In genomic region chr7:107684287-107684686, GRCh38 we compare ENCODE assay signal across 33 cellular contexts.
"Had no signal": no experiment of that assay in that cellular context is flagged by ENCODE, and none has a peak within 500 bp of the region (broad histone marks: within the 10 kb centered on the region; RNA-seq: fewer than 3 reads in every experiment).

No MANE protein-coding gene starts in this region.

- H3K27ac Mint-ChIP-seq: activated B cell treated with CpG ODN at 0.5 μM for 24 hours; activated CD4-positive, alpha-beta memory T cell treated with anti-CD3 and anti-CD28 coated beads, Interleukin-2, amount 10 ng/mL, durations not matched to agents 7 days and 5 days; activated CD4-positive, alpha-beta T cell treated with anti-CD3 and anti-CD28 coated beads, Interleukin-2, amount 10 ng/mL, durations not matched to agents 7 days and 5 days; activated naive CD4-positive, alpha-beta T cell treated with anti-CD3 and anti-CD28 coated beads for 36 hours; activated naive CD4-positive, alpha-beta T cell treated with anti-CD3 and anti-CD28 coated beads, Interleukin-2, amount 50 U/mL, for 72 hours; activated naive CD8-positive, alpha-beta T cell treated with anti-CD3 and anti-CD28 coated beads for 36 hours; activated T-cell treated with anti-CD3 and anti-CD28 coated beads, Interleukin-2, amount 50 U/mL, for 72 hours; activated T-helper 1 cell treated with anti-CD3 and anti-CD28 coated beads, Interleukin-12 subunit alpha, Interleukin-12 subunit beta, Interleukin-2, Interleukin-4 antibody, amounts not matched to agents 30 ng/mL and 10 ng/mL and 1 ng/mL, durations not matched to agents 14 hours and 24 hours and 36 hours; activated T-helper 17 cell treated with anti-CD3 and anti-CD28 coated beads, Interleukin-2, amount 50 U/mL, for 72 hours; T-helper 1 cell treated with Interleukin-12 subunit alpha and Interleukin-12 subunit beta and Interleukin-4 antibody, amounts not matched to agents 30 μg/mL and 1 μg/mL, for 36 hours had no signal

- DNase-seq: activated B cell treated with CpG ODN at 0.5 μM for 24 hours; activated CD4-positive, alpha-beta memory T cell treated with anti-CD3 and anti-CD28 coated beads, Interleukin-2, amount 10 ng/mL, durations not matched to agents 7 days and 5 days; activated CD4-positive, alpha-beta T cell treated with anti-CD3 and anti-CD28 coated beads for 48 hours; activated CD4-positive, alpha-beta T cell treated with anti-CD3 and anti-CD28 coated beads, Interleukin-2, amount 10 ng/mL, durations not matched to agents 7 days and 5 days; activated CD4-positive, alpha-beta T cell treated with anti-CD3 and anti-CD28 coated beads, Interleukin-2, amount 50 U/mL, for 48 hours; activated CD4-positive, CD25-positive, alpha-beta regulatory T cell treated with anti-CD3 and anti-CD28 coated beads, Interleukin-2, amount 50 U/mL, for 72 hours; activated CD8-positive, alpha-beta memory T cell treated with anti-CD3 and anti-CD28 coated beads, Interleukin-2, amount 50 U/mL, for 4 hours; activated effector memory CD4-positive, alpha-beta T cell treated with anti-CD3 and anti-CD28 coated beads, Interleukin-2, amount 50 U/mL, for 16 hours; activated gamma-delta T cell treated with Interleukin-2 at 50 U/mL for 16 hours; activated naive CD4-positive, alpha-beta T cell; activated naive CD4-positive, alpha-beta T cell treated with anti-CD3 and anti-CD28 coated beads for 36 hours; activated naive CD4-positive, alpha-beta T cell treated with anti-CD3 and anti-CD28 coated beads, Interleukin-2, amount 50 U/mL, for 16 hours; activated naive CD8-positive, alpha-beta T cell treated with anti-CD3 and anti-CD28 coated beads for 36 hours; activated T-cell treated with anti-CD3 and anti-CD28 coated beads for 4 hours; activated T-cell treated with anti-CD3 and anti-CD28 coated beads, Interleukin-2, amount 50 U/mL, for 1 hour; activated T-cell treated with anti-CD3 and anti-CD28 coated beads, Interleukin-2, amount 50 U/mL, for 4 hours; activated T-cell treated with anti-CD3 and anti-CD28 coated beads, Interleukin-2, amount 50 U/mL, for 72 hours; adrenal gland; amniotic stem cell; aorta; body of pancreas; brain microvascular endothelial cell; central memory CD4-positive, alpha-beta T cell; T-helper 1 cell; T-helper 2 cell; T-helper 9 cell had no signal

- H3K27ac ChIP-seq: adrenal gland, body of pancreas, brain microvascular endothelial cell, breast epithelium, VCaP had no signal

- H3K27me3 Mint-ChIP-seq: activated CD4-positive, alpha-beta memory T cell treated with anti-CD3 and anti-CD28 coated beads, Interleukin-2, amount 10 ng/mL, durations not matched to agents 7 days and 5 days; activated CD4-positive, alpha-beta T cell treated with anti-CD3 and anti-CD28 coated beads, Interleukin-2, amount 10 ng/mL, durations not matched to agents 7 days and 5 days; activated naive CD8-positive, alpha-beta T cell treated with anti-CD3 and anti-CD28 coated beads for 36 hours; activated T-helper 17 cell treated with anti-CD3 and anti-CD28 coated beads, Interleukin-2, amount 50 U/mL, for 72 hours had no signal

- H3K9me3 ChIP-seq: adrenal gland, body of pancreas, breast epithelium had no signal

- H3K4me3 Mint-ChIP-seq: activated B cell treated with CpG ODN at 0.5 μM for 24 hours; activated CD4-positive, alpha-beta memory T cell treated with anti-CD3 and anti-CD28 coated beads, Interleukin-2, amount 10 ng/mL, durations not matched to agents 7 days and 5 days; activated CD4-positive, alpha-beta T cell treated with anti-CD3 and anti-CD28 coated beads, Interleukin-2, amount 10 ng/mL, durations not matched to agents 7 days and 5 days; activated naive CD4-positive, alpha-beta T cell treated with anti-CD3 and anti-CD28 coated beads for 36 hours; activated naive CD8-positive, alpha-beta T cell treated with anti-CD3 and anti-CD28 coated beads for 36 hours; activated T-cell treated with anti-CD3 and anti-CD28 coated beads, Interleukin-2, amount 50 U/mL, for 4 hours; activated T-cell treated with anti-CD3 and anti-CD28 coated beads, Interleukin-2, amount 50 U/mL, for 72 hours; activated T-helper 1 cell treated with anti-CD3 and anti-CD28 coated beads, Interleukin-12 subunit alpha, Interleukin-12 subunit beta, Interleukin-2, Interleukin-4 antibody, amounts not matched to agents 30 ng/mL and 10 ng/mL and 1 ng/mL, durations not matched to agents 14 hours and 24 hours and 36 hours; activated T-helper 17 cell treated with anti-CD3 and anti-CD28 coated beads, Interleukin-2, amount 50 U/mL, for 72 hours; T-helper 1 cell treated with Interleukin-12 subunit alpha and Interleukin-12 subunit beta and Interleukin-4 antibody, amounts not matched to agents 30 μg/mL and 1 μg/mL, for 36 hours; T-helper 2 cell treated with Interferon-gamma antibody and Interleukin-4, amounts not matched to agents 5 μg/mL and 100 μg/mL, for 36 hours had no signal

- H3K9me3 Mint-ChIP-seq: activated B cell treated with CpG ODN at 0.5 μM for 24 hours; activated CD4-positive, alpha-beta memory T cell treated with anti-CD3 and anti-CD28 coated beads, Interleukin-2, amount 10 ng/mL, durations not matched to agents 7 days and 5 days; activated CD4-positive, alpha-beta T cell treated with anti-CD3 and anti-CD28 coated beads, Interleukin-2, amount 10 ng/mL, durations not matched to agents 7 days and 5 days; activated naive CD4-positive, alpha-beta T cell treated with anti-CD3 and anti-CD28 coated beads for 36 hours; activated naive CD4-positive, alpha-beta T cell treated with anti-CD3 and anti-CD28 coated beads, Interleukin-2, amount 50 U/mL, for 72 hours; activated naive CD8-positive, alpha-beta T cell treated with anti-CD3 and anti-CD28 coated beads for 36 hours; activated T-cell treated with anti-CD3 and anti-CD28 coated beads, Interleukin-2, amount 50 U/mL, for 4 hours; activated T-cell treated with anti-CD3 and anti-CD28 coated beads, Interleukin-2, amount 50 U/mL, for 72 hours; activated T-helper 1 cell treated with anti-CD3 and anti-CD28 coated beads, Interleukin-12 subunit alpha, Interleukin-12 subunit beta, Interleukin-2, Interleukin-4 antibody, amounts not matched to agents 30 ng/mL and 10 ng/mL and 1 ng/mL, durations not matched to agents 14 hours and 24 hours and 36 hours; activated T-helper 17 cell treated with anti-CD3 and anti-CD28 coated beads, Interleukin-2, amount 50 U/mL, for 72 hours; T-helper 1 cell treated with Interleukin-12 subunit alpha and Interleukin-12 subunit beta and Interleukin-4 antibody, amounts not matched to agents 30 μg/mL and 1 μg/mL, for 36 hours; T-helper 2 cell treated with Interferon-gamma antibody and Interleukin-4, amounts not matched to agents 5 μg/mL and 100 μg/mL, for 36 hours had no signal

- H3K36me3 ChIP-seq: adrenal gland, brain microvascular endothelial cell, breast epithelium had no signal

- H3K4me1 Mint-ChIP-seq: activated B cell treated with CpG ODN at 0.5 μM for 24 hours; activated T-helper 17 cell treated with anti-CD3 and anti-CD28 coated beads, Interleukin-2, amount 50 U/mL, for 72 hours had no signal

- H3K4me1 ChIP-seq: adrenal gland, body of pancreas, breast epithelium had no signal

- H3K4me3 ChIP-seq: adrenal gland, body of pancreas, breast epithelium had no signal

- H3K27me3 ChIP-seq: adrenal gland, body of pancreas, brain microvascular endothelial cell, breast epithelium had no signal

- ATAC-seq: activated naive CD4-positive, alpha-beta T cell treated with anti-CD3 and anti-CD28 coated beads, Interleukin-2, amount 50 U/mL, for 72 hours; activated T-cell treated with anti-CD3 and anti-CD28 coated beads, Interleukin-2, amount 50 U/mL, for 4 hours; activated T-cell treated with anti-CD3 and anti-CD28 coated beads, Interleukin-2, amount 50 U/mL, for 72 hours; activated T-helper 17 cell treated with anti-CD3 and anti-CD28 coated beads, Interleukin-2, amount 50 U/mL, for 72 hours; body of pancreas had no signal
